8 cellular contexts compared by ENCODE assay signal in the genomic region with DNA sequence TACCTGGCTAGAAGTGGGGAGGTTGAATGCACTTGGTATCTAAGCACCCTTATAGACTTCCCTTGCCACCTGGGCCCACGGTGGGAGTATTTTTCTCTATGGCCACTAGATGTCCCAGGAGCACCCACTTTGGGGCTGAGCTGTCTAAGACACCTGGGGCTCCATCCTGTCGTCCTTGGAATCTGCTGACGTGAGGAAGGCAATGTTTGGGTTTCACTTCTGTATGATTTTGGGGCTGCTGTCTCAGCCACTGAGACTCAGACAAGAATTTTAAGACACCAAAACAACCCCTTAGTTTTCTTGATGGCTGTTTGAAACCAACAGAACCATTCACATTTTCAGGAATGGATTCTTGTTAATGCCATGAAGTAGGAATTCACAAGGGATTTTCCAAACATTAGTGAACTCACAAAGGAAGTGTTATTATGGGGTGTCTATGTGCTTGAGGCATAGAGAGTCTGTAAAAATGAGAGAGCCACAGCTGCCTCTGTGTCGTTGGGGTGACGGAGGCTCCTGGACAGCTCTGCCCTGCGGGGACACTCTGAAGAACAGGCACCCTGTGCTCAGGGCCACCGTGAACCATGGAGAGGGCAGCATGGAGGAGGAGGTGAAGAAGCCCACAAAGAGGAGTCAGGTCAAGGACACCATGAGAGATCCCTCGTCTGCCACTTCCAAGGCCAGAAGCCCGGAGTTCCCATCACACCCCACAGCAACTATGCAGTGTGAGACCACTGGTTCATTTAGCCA.
DNase-seq lines count a peak whose midpoint lies in the region; ATAC-seq and TF ChIP-seq lines count a peak whose summit lies in the region.

No MANE protein-coding gene starts in this region.

- DNase-seq in NCI-H446 (lab: John Stamatoyannopoulos, UW) (peak; percentile 31 to 48), NCI-H446 treated with DMSO at 0.1 percent for 48 hours (lab: John Stamatoyannopoulos, UW) (no peak), NCI-H2029 treated with DMSO at 0.1 percent for 48 hours (lab: John Stamatoyannopoulos, UW) (peak; percentile 48), caudate nucleus (lab: John Stamatoyannopoulos, UW) (peak in 53 of 61 donors; percentile 2 to 86 (median 55)), left lobe of liver (ENCODE audit: low spot score) (peak; percentile 68)
- peak; percentile 26 to 57 (median 37) for DNase-seq in stimulated activated CD4-positive, alpha-beta T cell treated with anti-CD3 and anti-CD28 coated beads, TNF-alpha, amount 100 ng/mL, for 24 hours (ENCODE audit: low read depth in 3 of 3)

- ATAC-seq in HG02763 (IDR thresholded peaks at IDR 0.05; ENCODE audit: unreplicated experiment) (peak; percentile 86), left lobe of liver (peak; percentile 97)

- H3K27ac ChIP-seq in VCaP: peak overlapping the region; percentile 23
- peak overlapping the region; percentile 88 for H3K27ac ChIP-seq in caudate nucleus (ENCODE audit: low read depth, low read length)

- TF ChIP-seq CTCF in VCaP (conservative IDR thresholded peaks at IDR 0.05): peak; percentile 87
